1 cellular context compared by ENCODE assay signal in the genomic region with DNA sequence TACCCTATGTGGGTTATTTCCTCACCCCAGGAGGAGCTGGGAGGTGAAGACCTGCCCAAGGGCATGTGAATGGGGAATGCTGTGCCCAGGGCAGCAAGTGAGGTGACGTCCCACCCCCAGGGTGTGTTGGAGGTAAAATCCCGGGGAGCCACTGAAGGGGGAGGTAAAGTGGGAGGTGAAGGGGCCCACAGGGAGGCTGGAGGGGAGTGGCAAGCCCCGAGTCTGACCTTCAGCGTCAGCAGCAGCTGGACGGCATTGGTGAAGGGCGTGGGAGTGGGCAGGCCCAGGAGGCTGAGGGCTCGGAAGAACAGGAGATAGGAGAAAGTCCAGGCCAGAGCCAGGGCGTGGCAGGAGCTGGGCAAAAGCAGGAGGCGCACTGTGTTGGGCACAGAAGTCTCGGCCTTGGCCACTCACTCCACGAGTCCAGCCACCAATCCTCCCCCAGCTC.
TF ChIP-seq lines count a peak whose summit lies in the region.

No MANE protein-coding gene starts in this region.

TF ChIP-seq in HCT116, 20 proteins besides CTCF, POLR2A, EP300 and RAD21 (continued from another document):
- TF ChIP-seq SRF (IDR thresholded peaks at IDR 0.05; ENCODE audit: low read depth) (no peak), TCF7L2 (IDR thresholded peaks at IDR 0.05; ENCODE audit: borderline replicate concordance, extremely low read depth, insufficient read depth, insufficient read length) (no peak), CEBPB (IDR thresholded peaks at IDR 0.05; ENCODE audit: low read depth) (no peak), MAX (IDR thresholded peaks at IDR 0.05) (no peak), CBX3 (IDR thresholded peaks at IDR 0.05; ENCODE audit: low read depth) (no peak), SP1 (IDR thresholded peaks at IDR 0.05; ENCODE audit: low read depth) (no peak), JUND (IDR thresholded peaks at IDR 0.05) (no peak), FOSL1 (IDR thresholded peaks at IDR 0.05; ENCODE audit: low read depth) (no peak), ZFX (IDR thresholded peaks at IDR 0.05) (no peak), REST (IDR thresholded peaks at IDR 0.05; ENCODE audit: low read depth) (no peak)
- TF ChIP-seq, protein P1, sequence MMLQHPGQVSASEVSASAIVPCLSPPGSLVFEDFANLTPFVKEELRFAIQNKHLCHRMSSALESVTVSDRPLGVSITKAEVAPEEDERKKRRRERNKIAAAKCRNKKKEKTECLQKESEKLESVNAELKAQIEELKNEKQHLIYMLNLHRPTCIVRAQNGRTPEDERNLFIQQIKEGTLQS (IDR thresholded peaks at IDR 0.05): no peak
